ENCODE assay signal across 15 cellular contexts in genomic region chr2:105904938-105905337, GRCh38.
DNase-seq lines count a peak whose midpoint lies in the region; ATAC-seq, FAIRE-seq and TF ChIP-seq lines count a peak whose summit lies in the region.
"Had no signal": no experiment of that assay in that cellular context is flagged by ENCODE, and none has a peak within 500 bp of the region (broad histone marks: within the 10 kb centered on the region; RNA-seq: fewer than 3 reads in every experiment).

No MANE protein-coding gene starts in this region.

- H4K20me1 ChIP-seq in GM12878 (ENCODE audit: control insufficient read depth, insufficient read depth) = no peaks in the 10 kb centered on the region

- H3K9me3 ChIP-seq in GM12878 (replicated peaks; ENCODE audit: control insufficient read depth, insufficient read depth, low read length) = no peaks in the 10 kb centered on the region; the same call in 1 of the 3 replicates

- intact Hi-C loops in GM12878 (cut with micrococcal nuclease; ENCODE audit: unreplicated experiment) = no loop called here
- intact Hi-C loops in activated T-helper 1 cell treated with anti-CD3 and anti-CD28 coated beads, Interleukin-12 subunit alpha, Interleukin-12 subunit beta, Interleukin-2, Interleukin-4 antibody, amounts not matched to agents 30 ng/mL and 10 ng/mL and 1 ng/mL, durations not matched to agents 14 hours and 24 hours and 36 hours (cut with micrococcal nuclease) = loop anchor here (10.0 kb wide), 1 partner anchor 250 kb away; no protein-coding TSS in a partner anchor

- H3K27me3 Mint-ChIP-seq in activated T-helper 1 cell treated with anti-CD3 and anti-CD28 coated beads, Interleukin-12 subunit alpha, Interleukin-12 subunit beta, Interleukin-2, Interleukin-4 antibody, amounts not matched to agents 30 ng/mL and 10 ng/mL and 1 ng/mL, durations not matched to agents 14 hours and 24 hours and 36 hours (ENCODE audit: insufficient read depth) = no peaks in the 10 kb centered on the region
- H3K27me3 Mint-ChIP-seq: naive thymus-derived CD4-positive, alpha-beta T cell had no signal

- peaks cover 21% of the 10 kb centered on the region for H3K36me3 Mint-ChIP-seq in activated T-helper 1 cell treated with anti-CD3 and anti-CD28 coated beads, Interleukin-12 subunit alpha, Interleukin-12 subunit beta, Interleukin-2, Interleukin-4 antibody, amounts not matched to agents 30 ng/mL and 10 ng/mL and 1 ng/mL, durations not matched to agents 14 hours and 24 hours and 36 hours (ENCODE audit: low read depth)

- no peak overlapping the region for H3K4me3 ChIP-seq in GM12878
- H3K4me3 ChIP-seq: cardiac muscle cell, smooth muscle cell had no signal

- POLR2A ChIA-PET in GM12878 (lab: Charles Lee) = no interaction called here

- no peak for TF ChIP-seq EP300 in GM12878 (IDR thresholded peaks at IDR 0.05; ENCODE audit: borderline replicate concordance in 1 of 2, control insufficient read depth in 1 of 2, low read depth in 2 of 2, low read length in 2 of 2)

- H3K4me3 Mint-ChIP-seq in activated T-helper 1 cell treated with anti-CD3 and anti-CD28 coated beads, Interleukin-12 subunit alpha, Interleukin-12 subunit beta, Interleukin-2, Interleukin-4 antibody, amounts not matched to agents 30 ng/mL and 10 ng/mL and 1 ng/mL, durations not matched to agents 14 hours and 24 hours and 36 hours = no peak overlapping the region

- H3K4me1 Mint-ChIP-seq in activated T-helper 1 cell treated with anti-CD3 and anti-CD28 coated beads, Interleukin-12 subunit alpha, Interleukin-12 subunit beta, Interleukin-2, Interleukin-4 antibody, amounts not matched to agents 30 ng/mL and 10 ng/mL and 1 ng/mL, durations not matched to agents 14 hours and 24 hours and 36 hours (ENCODE audit: low read depth) = peaks cover 20% of the 10 kb centered on the region

- BruUV-seq in GM12878 (replicated peaks; lab: Mats Ljungman, UMichigan) = no TSS peak

- H3K9me3 Mint-ChIP-seq in activated T-helper 1 cell treated with anti-CD3 and anti-CD28 coated beads, Interleukin-12 subunit alpha, Interleukin-12 subunit beta, Interleukin-2, Interleukin-4 antibody, amounts not matched to agents 30 ng/mL and 10 ng/mL and 1 ng/mL, durations not matched to agents 14 hours and 24 hours and 36 hours = peaks cover 13% of the 10 kb centered on the region

- peak; percentile 83 for FAIRE-seq in GM12878 (lab: Jason Lieb, UNC)
- FAIRE-seq: D721Med, H1, islet of Langerhans had no signal

- peak overlapping the region; percentile 26; the same call in 1 of the 2 replicates for H3K4me2 ChIP-seq in GM12878 (ENCODE audit: control insufficient read depth, insufficient read depth)
- H3K4me2 ChIP-seq: smooth muscle cell had no signal

- peak; percentile 99 for ATAC-seq in GM18861 (IDR thresholded peaks at IDR 0.05; ENCODE audit: unreplicated experiment)
- ATAC-seq in GM21360 (IDR thresholded peaks at IDR 0.05; ENCODE audit: unreplicated experiment) = peak; percentile 88
- ATAC-seq in HG02981 (IDR thresholded peaks at IDR 0.05; ENCODE audit: unreplicated experiment) = peak; percentile 92
- ATAC-seq in GM12878 = peak; percentile 96
- ATAC-seq: naive thymus-derived CD4-positive, alpha-beta T cell; SK-N-SH treated with all-trans-retinoic acid at 6 μM for 48 hours had no signal

- 0% methylated on average over 2 of the region's 2 CpGs for WGBS in GM12878 (ENCODE audit: insufficient coverage, insufficient replicate concordance, low lambda C conversion rate, missing lambda C conversion rate)

- H3K9ac ChIP-seq in GM12878 (ENCODE audit: control insufficient read depth, insufficient read depth, low read length) = no peak overlapping the region

- CTCF ChIA-PET in GM12878 (lab: Yijun Ruan, JAX) = no interaction called here

- no peak for TF ChIP-seq RAD21 in GM12878 (IDR thresholded peaks at IDR 0.05; ENCODE audit: insufficient read depth, low read depth, low read length)

- no peaks in the 10 kb centered on the region for H3K79me2 ChIP-seq in GM12878 (ENCODE audit: control insufficient read depth, insufficient read depth, low read length)

- SMC1A ChIA-PET in GM12878 (lab: Charles Lee; ENCODE audit: uncharacterized antibody, unreplicated experiment) = no interaction called here

- peak; percentile 35 for DNase-seq in GM12878 (ENCODE audit: low read depth, low spot score)
- DNase-seq in SK-N-DZ (ENCODE audit: low spot score) = no peak
- DNase-seq in globus pallidus (ENCODE audit: low spot score) = no peak
- no peak for DNase-seq in activated T-helper 1 cell treated with anti-CD3 and anti-CD28 coated beads, Interleukin-12 subunit alpha, Interleukin-12 subunit beta, Interleukin-2, Interleukin-4 antibody, amounts not matched to agents 30 ng/mL and 10 ng/mL and 1 ng/mL, durations not matched to agents 14 hours and 24 hours and 36 hours (ENCODE audit: low spot score)
- no peak for DNase-seq in NCI-H524 (lab: John Stamatoyannopoulos, UW)
- DNase-seq: naive thymus-derived CD4-positive, alpha-beta T cell had no signal

- H3K27ac Mint-ChIP-seq in activated T-helper 1 cell treated with anti-CD3 and anti-CD28 coated beads, Interleukin-12 subunit alpha, Interleukin-12 subunit beta, Interleukin-2, Interleukin-4 antibody, amounts not matched to agents 30 ng/mL and 10 ng/mL and 1 ng/mL, durations not matched to agents 14 hours and 24 hours and 36 hours = no peak overlapping the region

- TF ChIP-seq POLR2A in GM12878 (IDR thresholded peaks at IDR 0.05; ENCODE audit: low read depth, low read length) = no peak

- no peaks in the 10 kb centered on the region for H3K27me3 ChIP-seq in GM12878 (replicated peaks in 1 of 2; ENCODE audit: control insufficient read depth in 2 of 2, insufficient read depth in 2 of 2, low read length in 1 of 2)
- H3K27me3 ChIP-seq: cardiac muscle cell had no signal

- H2AFZ ChIP-seq in GM12878 (ENCODE audit: control insufficient read depth, low read depth, low read length) = no peak overlapping the region

- no peaks in the 10 kb centered on the region for H3K36me3 ChIP-seq in GM12878 (ENCODE audit: control insufficient read depth in 2 of 2, insufficient read depth in 2 of 2, low read length in 1 of 2)
- H3K36me3 ChIP-seq: cardiac muscle cell had no signal

- H3K27ac ChIP-seq in GM12878 (ENCODE audit: control insufficient read depth, insufficient read depth) = no peak overlapping the region
- H3K27ac ChIP-seq: cardiac muscle cell had no signal

- RAD21 ChIA-PET in GM12878 (lab: Charles Lee; ENCODE audit: unreplicated experiment) = no interaction called here

- no peak for TF ChIP-seq CTCF in GM12878 (IDR thresholded peaks at IDR 0.05 in 2 of 3, conservative IDR thresholded peaks at IDR 0.05 in 1 of 3; ENCODE audit: control insufficient read depth in 2 of 3, extremely low read depth in 1 of 3, insufficient read depth in 1 of 3, low read depth in 3 of 3, low read length in 3 of 3)

- peaks cover 4% of the 10 kb centered on the region; the same call in 1 of the 2 replicates for H3K4me1 ChIP-seq in GM12878 (ENCODE audit: control insufficient read depth, insufficient read depth, low read length)

- in situ Hi-C loops in GM12878 (cut with MboI) = no loop called here

TF ChIP-seq in GM12878, 131 proteins besides CTCF, POLR2A, EP300 and RAD21 (continues in another document):
- TF ChIP-seq SUZ12 (IDR thresholded peaks at IDR 0.05; ENCODE audit: unreplicated experiment) = no peak
- no peak for TF ChIP-seq POU2F2 (IDR thresholded peaks at IDR 0.05; ENCODE audit: borderline replicate concordance, low read depth, low read length)
- TF ChIP-seq NFIC (IDR thresholded peaks at IDR 0.05; ENCODE audit: low read depth, low read length) = 0 out of 2 replicates have a peak, but pooled peaks have one; percentile 49
- TF ChIP-seq SKIL (IDR thresholded peaks at IDR 0.05; ENCODE audit: low read depth, poor library complexity, severe bottlenecking) = peak; percentile 27
- TF ChIP-seq, protein P1, sequence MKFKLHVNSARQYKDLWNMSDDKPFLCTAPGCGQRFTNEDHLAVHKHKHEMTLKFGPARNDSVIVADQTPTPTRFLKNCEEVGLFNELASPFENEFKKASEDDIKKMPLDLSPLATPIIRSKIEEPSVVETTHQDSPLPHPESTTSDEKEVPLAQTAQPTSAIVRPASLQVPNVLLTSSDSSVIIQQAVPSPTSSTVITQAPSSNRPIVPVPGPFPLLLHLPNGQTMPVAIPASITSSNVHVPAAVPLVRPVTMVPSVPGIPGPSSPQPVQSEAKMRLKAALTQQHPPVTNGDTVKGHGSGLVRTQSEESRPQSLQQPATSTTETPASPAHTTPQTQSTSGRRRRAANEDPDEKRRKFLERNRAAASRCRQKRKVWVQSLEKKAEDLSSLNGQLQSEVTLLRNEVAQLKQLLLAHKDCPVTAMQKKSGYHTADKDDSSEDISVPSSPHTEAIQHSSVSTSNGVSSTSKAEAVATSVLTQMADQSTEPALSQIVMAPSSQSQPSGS (IDR thresholded peaks at IDR 0.05; ENCODE audit: low read length) = peak; percentile 50; the same call in 1 of the 2 replicates
- peak; percentile 57; the same call in 1 of the 2 replicates for TF ChIP-seq IRF4 (IDR thresholded peaks at IDR 0.05; ENCODE audit: low read depth, low read length)
- no peak for TF ChIP-seq BACH1 (IDR thresholded peaks at IDR 0.05; ENCODE audit: borderline replicate concordance)
- TF ChIP-seq FOXM1 (IDR thresholded peaks at IDR 0.05; ENCODE audit: low read depth, low read length) = 0 out of 2 replicates have a peak, but pooled peaks have one; percentile 22
- no peak for TF ChIP-seq MEF2A (IDR thresholded peaks at IDR 0.05; ENCODE audit: insufficient read depth, low read depth, low read length)
- TF ChIP-seq TCF12 (IDR thresholded peaks at IDR 0.05; ENCODE audit: low read depth, low read length) = no peak
